ENCODE assay signal across 8 cellular contexts in the genomic region with DNA sequence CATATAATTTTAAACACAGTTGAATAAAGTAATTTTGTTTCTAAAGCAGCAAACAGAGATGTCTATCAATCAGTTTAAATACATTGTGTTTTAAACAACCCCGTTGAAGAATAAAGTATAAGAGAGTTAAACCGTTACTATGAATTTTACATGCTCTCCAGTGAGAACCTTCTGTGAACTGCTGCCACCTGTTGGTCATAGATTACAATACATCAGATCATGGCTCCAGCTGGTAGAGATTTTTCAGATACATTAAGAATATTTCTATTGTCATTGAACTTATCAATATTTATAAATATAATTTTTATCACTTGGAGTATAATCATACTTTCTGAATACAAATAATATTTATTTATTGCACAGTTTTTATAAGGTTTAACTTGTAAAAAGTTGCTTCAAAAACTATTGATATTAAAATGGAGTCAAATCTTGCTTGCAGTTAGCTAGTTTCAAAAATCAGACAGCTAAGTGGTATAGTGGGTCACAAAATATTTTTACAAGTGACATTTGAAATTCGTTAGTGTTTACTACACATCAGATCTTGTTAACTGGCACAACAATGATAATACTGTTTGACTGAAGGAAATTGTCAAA.
DNase-seq lines count a peak whose midpoint lies in the region; ATAC-seq and TF ChIP-seq lines count a peak whose summit lies in the region.

No MANE protein-coding gene starts in this region.

- TF ChIP-seq RAD21 in neural cell (conservative IDR thresholded peaks at IDR 0.05), result peak; percentile 80

- H3K9ac ChIP-seq in neural cell (ENCODE audit: low read length), result no peak overlapping the region

- H3K36me3 ChIP-seq in OCI-LY7 (ENCODE audit: insufficient read depth, low read length), result no peaks in the 10 kb centered on the region
- H3K36me3 ChIP-seq in neural cell (ENCODE audit: insufficient read depth, low read length), result no peaks in the 10 kb centered on the region

- intact Hi-C loops in OCI-LY7 (cut with micrococcal nuclease; ENCODE audit: unreplicated experiment), result loop anchor here (10.0 kb wide), 1 partner anchor 1988 kb away; no protein-coding TSS in a partner anchor

- H2AFZ ChIP-seq in OCI-LY7 (ENCODE audit: low read length), result no peak overlapping the region
- no peak overlapping the region for H2AFZ ChIP-seq in neural cell (ENCODE audit: low read depth, low read length)

- H3K9me3 ChIP-seq in OCI-LY7 (ENCODE audit: low read length), result no peaks in the 10 kb centered on the region
- no peaks in the 10 kb centered on the region for H3K9me3 ChIP-seq in neural cell (ENCODE audit: low read length)

- CTCF ChIA-PET in OCI-LY7 (lab: Charles Lee; ENCODE audit: unreplicated experiment), result no interaction called here

- TF ChIP-seq CTCF in OCI-LY7 (conservative IDR thresholded peaks at IDR 0.05; ENCODE audit: low read length) (peak; percentile 84), neural cell (IDR thresholded peaks at IDR 0.05; ENCODE audit: poor library complexity, severe bottlenecking) (peak; percentile 70)

- POLR2A ChIA-PET in OCI-LY7 (lab: Charles Lee), result interaction anchor here (0.7 kb wide), 1 partner anchor 1200 kb away, joined by 4 read pairs; no protein-coding TSS in a partner anchor

- TF ChIP-seq EP300 in neural cell (conservative IDR thresholded peaks at IDR 0.05; ENCODE audit: poor library complexity, severe bottlenecking), result no peak

- no peaks in the 10 kb centered on the region for H3K27me3 ChIP-seq in neural cell (ENCODE audit: insufficient read depth, low read depth, low read length)

- H3K4me3 ChIP-seq in OCI-LY7 (ENCODE audit: low read depth, low read length, poor library complexity, severe bottlenecking), result no peak overlapping the region
- H3K4me3 ChIP-seq in neural cell (ENCODE audit: low read length), result no peak overlapping the region

- H3K4me1 ChIP-seq in OCI-LY7 (ENCODE audit: insufficient read depth, low read length, poor library complexity, severe bottlenecking), result no peaks in the 10 kb centered on the region

- BruUV-seq in OCI-LY7 (replicated peaks; lab: Mats Ljungman, UMichigan), result no TSS peak

- peak; percentile 91 for ATAC-seq in GM21367 (IDR thresholded peaks at IDR 0.05; ENCODE audit: unreplicated experiment)

- no peaks in the 10 kb centered on the region for H3F3A ChIP-seq in neural cell (ENCODE audit: insufficient read depth, low read length, poor library complexity, severe bottlenecking)

- H4K20me1 ChIP-seq in OCI-LY7 (ENCODE audit: insufficient read depth, low read length) (no peaks in the 10 kb centered on the region), neural cell (ENCODE audit: insufficient read depth) (no peaks in the 10 kb centered on the region)

- DNase-seq in NCI-H2081 (lab: John Stamatoyannopoulos, UW), result peak; percentile 7 to 36
- no peak for DNase-seq in NCI-H2081 treated with DMSO at 0.1 percent for 48 hours (lab: John Stamatoyannopoulos, UW)
- DNase-seq in HPDE6-E6E7 (ENCODE audit: extremely low spot score), result peak; percentile 7
- DNase-seq in OCI-LY7 (ENCODE audit: low spot score), result peak; percentile 47
- DNase-seq in dermis microvascular lymphatic vessel endothelial cell (ENCODE audit: low read depth in 2 of 2), result peak; percentile 15 to 39
- DNase-seq in UCSD-AML1 (lab: John Stamatoyannopoulos, UW; ENCODE audit: unreplicated experiment), result no peak

- no peaks in the 10 kb centered on the region for H3K9me2 ChIP-seq in OCI-LY7 (ENCODE audit: insufficient read depth, low read length)
- no peaks in the 10 kb centered on the region for H3K9me2 ChIP-seq in neural cell (ENCODE audit: insufficient read depth, low read length)

- H3K4me2 ChIP-seq in OCI-LY7 (ENCODE audit: low read length) (no peak overlapping the region), neural cell (ENCODE audit: low read length) (no peak overlapping the region)

- H3K79me2 ChIP-seq in OCI-LY7 (ENCODE audit: insufficient read depth, low read depth, low read length) (no peaks in the 10 kb centered on the region), neural cell (replicated peaks; ENCODE audit: insufficient read depth, low read length) (no peaks in the 10 kb centered on the region)

- H3K27ac ChIP-seq in OCI-LY7 (ENCODE audit: low read depth, low read length, poor library complexity, severe bottlenecking) (no peak overlapping the region), neural cell (ENCODE audit: low read length) (no peak overlapping the region)

TF ChIP-seq in neural cell, 6 proteins besides CTCF, POLR2A, EP300 and RAD21:
- TF ChIP-seq MXI1 (conservative IDR thresholded peaks at IDR 0.05; ENCODE audit: poor library complexity, severe bottlenecking), result no peak
- peak; percentile 80 for TF ChIP-seq SMC3 (conservative IDR thresholded peaks at IDR 0.05; ENCODE audit: poor library complexity)
TF ChIP-seq in neural cell: peak in this region for 1.

Comparison
In these comparisons a context has a peak if more than half of its experiments do, and no peak if none do; other contexts are left out.
1. DNase-seq: peak in NCI-H2081 (2 of 2), HPDE6-E6E7 (single experiment), OCI-LY7 (single experiment) and dermis microvascular lymphatic vessel endothelial cell (2 of 2); none in NCI-H2081 treated with DMSO at 0.1 percent for 48 hours (single experiment) and UCSD-AML1 (single experiment).